Comparison of ENCODE assay signal across 20 cellular contexts in genomic region chr2:242004902-242005230, GRCh38.
DNase-seq lines count a peak whose midpoint lies in the region; ATAC-seq and TF ChIP-seq lines count a peak whose summit lies in the region.
"Had no signal": no experiment of that assay in that cellular context is flagged by ENCODE, and none has a peak within 500 bp of the region (broad histone marks: within the 10 kb centered on the region; RNA-seq: fewer than 3 reads in every experiment).

No MANE protein-coding gene starts in this region.

- H3K4me3 ChIP-seq in endodermal cell (ENCODE audit: low read length), result no peak overlapping the region
- H3K4me3 ChIP-seq: A549, GM23248 had no signal

- no peak overlapping the region for H3K4me3 Mint-ChIP-seq in endodermal cell
- H3K4me3 Mint-ChIP-seq in neural crest cell, result peak overlapping the region; percentile 32
- H3K4me3 Mint-ChIP-seq in stimulated activated effector memory CD8-positive, alpha-beta T cell treated with anti-CD3 and anti-CD28 coated beads, Interleukin-12 subunit alpha, Interleukin-12 subunit beta, amount 100 ng/mL, for 72 hours, result no peak overlapping the region
- H3K4me3 Mint-ChIP-seq: CD4-positive, alpha-beta memory T cell had no signal

- 75 to 84% methylated on average over 5 to 7 of the region's 7 CpGs for WGBS in endodermal cell (ENCODE audit: insufficient coverage in 1 of 2, insufficient read length in 1 of 2), 2 experiments

- no peaks in the 10 kb centered on the region for H3K27me3 ChIP-seq in endodermal cell (ENCODE audit: control insufficient read depth, insufficient read depth, low read length, poor library complexity, severe bottlenecking)

- no peak overlapping the region for H3K27ac ChIP-seq in endodermal cell (ENCODE audit: low read depth, low read length)
- H3K27ac ChIP-seq: 22Rv1, A549, GM23248 had no signal

- no peaks in the 10 kb centered on the region for H3K36me3 ChIP-seq in endodermal cell (ENCODE audit: control insufficient read depth, insufficient read depth, low read length)

- H3K27ac Mint-ChIP-seq in endodermal cell, result no peak overlapping the region
- no peak overlapping the region for H3K27ac Mint-ChIP-seq in neural crest cell (ENCODE audit: unreplicated experiment)
- H3K27ac Mint-ChIP-seq in stimulated activated effector memory CD8-positive, alpha-beta T cell treated with anti-CD3 and anti-CD28 coated beads, Interleukin-12 subunit alpha, Interleukin-12 subunit beta, amount 100 ng/mL, for 72 hours, result no peak overlapping the region
- H3K27ac Mint-ChIP-seq: CD4-positive, alpha-beta memory T cell had no signal

- H3K36me3 Mint-ChIP-seq in endodermal cell (ENCODE audit: low read depth) (no peaks in the 10 kb centered on the region), neural crest cell (ENCODE audit: low read depth) (peaks cover 5% of the 10 kb centered on the region)
- H3K36me3 Mint-ChIP-seq in stimulated activated effector memory CD8-positive, alpha-beta T cell treated with anti-CD3 and anti-CD28 coated beads, Interleukin-12 subunit alpha, Interleukin-12 subunit beta, amount 100 ng/mL, for 72 hours, result no peaks in the 10 kb centered on the region
- H3K36me3 Mint-ChIP-seq: CD4-positive, alpha-beta memory T cell had no signal

- H3K4me1 Mint-ChIP-seq in endodermal cell, result no peaks in the 10 kb centered on the region
- H3K4me1 Mint-ChIP-seq in neural crest cell, result peaks cover 8% of the 10 kb centered on the region
- peaks cover 6% of the 10 kb centered on the region for H3K4me1 Mint-ChIP-seq in stimulated activated effector memory CD8-positive, alpha-beta T cell treated with anti-CD3 and anti-CD28 coated beads, Interleukin-12 subunit alpha, Interleukin-12 subunit beta, amount 100 ng/mL, for 72 hours

- ATAC-seq in sciatic nerve (no peak), GM21737 (IDR thresholded peaks at IDR 0.05; ENCODE audit: unreplicated experiment) (no peak)
- no peak for ATAC-seq in stimulated activated effector memory CD8-positive, alpha-beta T cell treated with anti-CD3 and anti-CD28 coated beads, Interleukin-12 subunit alpha, Interleukin-12 subunit beta, amount 100 ng/mL, for 72 hours
- ATAC-seq: A549 had no signal

- DNase-seq in activated effector memory CD4-positive, alpha-beta T cell treated with anti-CD3 and anti-CD28 coated beads, Interleukin-2, amount 50 U/mL, for 16 hours, result peak; percentile 33
- DNase-seq in activated effector memory CD4-positive, alpha-beta T cell treated with Interleukin-2 at 50 U/mL for 16 hours, result no peak
- DNase-seq in endodermal cell, result peak; percentile 30
- no peak for DNase-seq in neural crest cell (ENCODE audit: low read depth, low spot score)
- peak; percentile 42 for DNase-seq in sciatic nerve (ENCODE audit: low spot score)
- DNase-seq in stimulated activated effector memory CD8-positive, alpha-beta T cell treated with anti-CD3 and anti-CD28 coated beads, Interleukin-12 subunit alpha, Interleukin-12 subunit beta, amount 100 ng/mL, for 72 hours (ENCODE audit: low spot score in 2 of 2), result no peak
- DNase-seq in hypothalamus (lab: John Stamatoyannopoulos, UW), result no peak
- DNase-seq: C1 segment of cervical spinal cord; Calu3; CD4-positive, alpha-beta memory T cell; COR-L47; DMS53; DMS79 treated with DMSO at 0.1 percent for 48 hours; GF-D8; GM23248; H7; HCEC 1CT had no signal

- TF ChIP-seq CTCF in endodermal cell (conservative IDR thresholded peaks at IDR 0.05) (no peak), neural crest cell (conservative IDR thresholded peaks at IDR 0.05) (no peak)

- H3K9me3 ChIP-seq in endodermal cell (ENCODE audit: control insufficient read depth, low read length), result no peaks in the 10 kb centered on the region
- H3K9me3 ChIP-seq: A549 had no signal

- H3K27me3 Mint-ChIP-seq in endodermal cell (ENCODE audit: insufficient read depth) (no peaks in the 10 kb centered on the region), neural crest cell (ENCODE audit: low read depth) (peaks cover 24% of the 10 kb centered on the region)
- H3K27me3 Mint-ChIP-seq: CD4-positive, alpha-beta memory T cell had no signal

- H3K9ac ChIP-seq in endodermal cell (ENCODE audit: extremely low read depth, low read length, poor library complexity, severe bottlenecking), result no peak overlapping the region
- H3K9ac ChIP-seq: GM23248 had no signal

- no peaks in the 10 kb centered on the region for H3K4me1 ChIP-seq in endodermal cell (ENCODE audit: control insufficient read depth, insufficient read depth, low read length)
- H3K4me1 ChIP-seq: A549 had no signal

- H3K9me3 Mint-ChIP-seq in endodermal cell (peaks cover 18% of the 10 kb centered on the region), neural crest cell (no peaks in the 10 kb centered on the region)
- H3K9me3 Mint-ChIP-seq in stimulated activated effector memory CD8-positive, alpha-beta T cell treated with anti-CD3 and anti-CD28 coated beads, Interleukin-12 subunit alpha, Interleukin-12 subunit beta, amount 100 ng/mL, for 72 hours, result no peaks in the 10 kb centered on the region
- H3K9me3 Mint-ChIP-seq: CD4-positive, alpha-beta memory T cell had no signal

- intact Hi-C loops in sciatic nerve (cut with DNase I), result no loop called here

Comparison
In these comparisons a context has a peak if more than half of its experiments do, and no peak if none do; other contexts are left out.
1. DNase-seq: peak in activated effector memory CD4-positive, alpha-beta T cell treated with anti-CD3 and anti-CD28 coated beads, Interleukin-2, amount 50 U/mL, for 16 hours (single experiment), endodermal cell (single experiment) and sciatic nerve (single experiment); none in activated effector memory CD4-positive, alpha-beta T cell treated with Interleukin-2 at 50 U/mL for 16 hours (single experiment), neural crest cell (single experiment), stimulated activated effector memory CD8-positive, alpha-beta T cell treated with anti-CD3 and anti-CD28 coated beads, Interleukin-12 subunit alpha, Interleukin-12 subunit beta, amount 100 ng/mL, for 72 hours (0 of 2) and hypothalamus (0 of 51).